ENCODE assay signal across 8 cellular contexts in the genomic region with DNA sequence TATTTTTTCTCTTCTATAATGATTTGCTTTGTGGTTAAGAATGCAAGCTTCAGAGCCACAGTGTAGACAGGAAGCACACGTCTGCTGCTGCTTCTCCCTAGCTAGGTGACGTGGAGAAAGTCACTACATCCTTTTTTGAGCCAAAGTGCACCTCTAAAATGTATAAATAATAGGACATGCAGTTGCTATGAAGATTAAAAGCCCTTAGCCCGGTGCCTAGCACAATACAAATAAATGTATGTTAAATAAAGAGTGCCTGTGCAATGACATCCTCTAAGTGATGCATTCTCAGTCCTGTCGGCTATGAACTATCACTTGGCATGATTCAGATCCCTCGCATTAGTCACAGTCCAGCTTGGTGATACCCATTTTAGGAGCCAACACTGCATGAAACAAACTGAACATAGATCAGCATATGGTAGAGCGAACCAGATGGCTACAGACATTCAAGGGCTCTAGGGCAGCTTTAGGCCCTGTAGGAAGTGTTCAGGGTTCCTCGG. TPM values are rescaled to one million over a fixed set of nuclear protein-coding genes. Genes with fewer than 3 reads are reported as not detected.
A peak's percentile ranks its signal among the peaks of the same experiment; 100 is the strongest.
DNase-seq lines count a peak whose midpoint lies in the region; TF ChIP-seq lines count a peak whose summit lies in the region.

No MANE protein-coding gene starts in this region.

- H3K4me1 Mint-ChIP-seq in activated T-helper 1 cell treated with anti-CD3 and anti-CD28 coated beads, Interleukin-12 subunit alpha, Interleukin-12 subunit beta, Interleukin-2, Interleukin-4 antibody, amounts not matched to agents 30 ng/mL and 10 ng/mL and 1 ng/mL, durations not matched to agents 14 hours and 24 hours and 36 hours (ENCODE audit: low read depth), result peaks cover 27% of the 10 kb centered on the region

- no peaks in the 10 kb centered on the region for H3K27me3 Mint-ChIP-seq in activated T-helper 1 cell treated with anti-CD3 and anti-CD28 coated beads, Interleukin-12 subunit alpha, Interleukin-12 subunit beta, Interleukin-2, Interleukin-4 antibody, amounts not matched to agents 30 ng/mL and 10 ng/mL and 1 ng/mL, durations not matched to agents 14 hours and 24 hours and 36 hours (ENCODE audit: insufficient read depth)

- H3K36me3 Mint-ChIP-seq in activated T-helper 1 cell treated with anti-CD3 and anti-CD28 coated beads, Interleukin-12 subunit alpha, Interleukin-12 subunit beta, Interleukin-2, Interleukin-4 antibody, amounts not matched to agents 30 ng/mL and 10 ng/mL and 1 ng/mL, durations not matched to agents 14 hours and 24 hours and 36 hours (ENCODE audit: low read depth), result no peaks in the 10 kb centered on the region

- H3K9me3 ChIP-seq in mesodermal cell (ENCODE audit: control insufficient read depth, low read length) (no peaks in the 10 kb centered on the region), left ventricle myocardium inferior (replicated peaks) (no peaks in the 10 kb centered on the region)

- H3K27ac ChIP-seq in mesodermal cell (ENCODE audit: low read depth, low read length, severe bottlenecking) (peak overlapping the region; percentile 51), left ventricle myocardium inferior (replicated peaks) (no peak overlapping the region)

- WGBS in mesodermal cell (ENCODE audit: insufficient coverage in 2 of 2), 2 experiments, result 86 to 93% methylated on average over 4 to 5 of the region's 7 CpGs

- H3K27me3 ChIP-seq in left ventricle myocardium inferior (ENCODE audit: low read depth), result no peaks in the 10 kb centered on the region

- no peak overlapping the region for H3K4me3 ChIP-seq in mesodermal cell (ENCODE audit: extremely low read depth, insufficient read depth, low read length, poor library complexity, severe bottlenecking)
- no peak overlapping the region for H3K4me3 ChIP-seq in left ventricle myocardium inferior

- peak overlapping the region; percentile 56 for H3K27ac Mint-ChIP-seq in activated T-helper 1 cell treated with anti-CD3 and anti-CD28 coated beads, Interleukin-12 subunit alpha, Interleukin-12 subunit beta, Interleukin-2, Interleukin-4 antibody, amounts not matched to agents 30 ng/mL and 10 ng/mL and 1 ng/mL, durations not matched to agents 14 hours and 24 hours and 36 hours

- H3K4me1 ChIP-seq in mesodermal cell (ENCODE audit: control insufficient read depth, insufficient read depth, low read length, poor library complexity, severe bottlenecking) (peaks cover 31% of the 10 kb centered on the region), left ventricle myocardium inferior (peaks cover 6% of the 10 kb centered on the region)

- intact Hi-C loops in activated T-helper 1 cell treated with anti-CD3 and anti-CD28 coated beads, Interleukin-12 subunit alpha, Interleukin-12 subunit beta, Interleukin-2, Interleukin-4 antibody, amounts not matched to agents 30 ng/mL and 10 ng/mL and 1 ng/mL, durations not matched to agents 14 hours and 24 hours and 36 hours (cut with micrococcal nuclease), result loop anchor here (1.0 to 10.0 kb wide), 3 partner anchors 10 to 1449 kb away; a partner anchor contains a TSS
- intact Hi-C loops in left ventricle myocardium inferior (cut with micrococcal nuclease), result no loop called here

- H3K4me3 Mint-ChIP-seq in activated T-helper 1 cell treated with anti-CD3 and anti-CD28 coated beads, Interleukin-12 subunit alpha, Interleukin-12 subunit beta, Interleukin-2, Interleukin-4 antibody, amounts not matched to agents 30 ng/mL and 10 ng/mL and 1 ng/mL, durations not matched to agents 14 hours and 24 hours and 36 hours, result peak overlapping the region; percentile 6

- no peaks in the 10 kb centered on the region for H3K9me3 Mint-ChIP-seq in activated T-helper 1 cell treated with anti-CD3 and anti-CD28 coated beads, Interleukin-12 subunit alpha, Interleukin-12 subunit beta, Interleukin-2, Interleukin-4 antibody, amounts not matched to agents 30 ng/mL and 10 ng/mL and 1 ng/mL, durations not matched to agents 14 hours and 24 hours and 36 hours

- no peak for TF ChIP-seq CTCF in left ventricle myocardium inferior (IDR thresholded peaks at IDR 0.05; ENCODE audit: borderline replicate concordance)

- H3K36me3 ChIP-seq in mesodermal cell (ENCODE audit: control insufficient read depth, insufficient read depth, low read length), result no peaks in the 10 kb centered on the region
- no peaks in the 10 kb centered on the region for H3K36me3 ChIP-seq in left ventricle myocardium inferior

- DNase-seq in activated gamma-delta T cell treated with Interleukin-2 at 50 U/mL for 16 hours, result peak; percentile 33
- no peak for DNase-seq in activated gamma-delta T cell (lab: John Stamatoyannopoulos, UW)
- DNase-seq in HPDE6-E6E7 (ENCODE audit: extremely low spot score), result peak; percentile 3
- peak; percentile 8 for DNase-seq in activated T-helper 1 cell treated with anti-CD3 and anti-CD28 coated beads, Interleukin-12 subunit alpha, Interleukin-12 subunit beta, Interleukin-2, Interleukin-4 antibody, amounts not matched to agents 30 ng/mL and 10 ng/mL and 1 ng/mL, durations not matched to agents 14 hours and 24 hours and 36 hours (ENCODE audit: low spot score)
- no peak for DNase-seq in NCI-H2107 (lab: John Stamatoyannopoulos, UW)
- no peak for DNase-seq in cortex of kidney (lab: John Stamatoyannopoulos, UW)
- DNase-seq in left ventricle myocardium inferior, result no peak

RNA-seq across cellular contexts. Expression of a gene that starts 4.8 kb away (rescaled TPM):
- 3.3 and 4.2 TPM in 2 replicates for total RNA-seq in activated T-helper 1 cell treated with anti-CD3 and anti-CD28 coated beads, Interleukin-12 subunit alpha, Interleukin-12 subunit beta, Interleukin-2, Interleukin-4 antibody, amounts not matched to agents 30 ng/mL and 10 ng/mL and 1 ng/mL, durations not matched to agents 14 hours and 24 hours and 36 hours
- 7.9 TPM for polyA plus RNA-seq in mesodermal cell (2013, experiment 1 of 2)
- polyA plus RNA-seq in mesodermal cell (2013, experiment 2 of 2), result 6.1 TPM
- 4.0 TPM for total RNA-seq in left ventricle myocardium inferior

RNA-seq across cellular contexts. Expression of a gene that starts 21.8 kb away (rescaled TPM):
- total RNA-seq in activated T-helper 1 cell treated with anti-CD3 and anti-CD28 coated beads, Interleukin-12 subunit alpha, Interleukin-12 subunit beta, Interleukin-2, Interleukin-4 antibody, amounts not matched to agents 30 ng/mL and 10 ng/mL and 1 ng/mL, durations not matched to agents 14 hours and 24 hours and 36 hours, result 192 and 193 TPM in 2 replicates
- polyA plus RNA-seq in mesodermal cell (2013, experiment 1 of 2), result 9,893 TPM
- 9,295 TPM for polyA plus RNA-seq in mesodermal cell (2013, experiment 2 of 2)
- total RNA-seq in left ventricle myocardium inferior, result 375 TPM

Comparison
In these comparisons a context has a peak if more than half of its experiments do, and no peak if none do; other contexts are left out.
1. DNase-seq: peak in activated gamma-delta T cell treated with Interleukin-2 at 50 U/mL for 16 hours (single experiment), HPDE6-E6E7 (single experiment) and activated T-helper 1 cell treated with anti-CD3 and anti-CD28 coated beads, Interleukin-12 subunit alpha, Interleukin-12 subunit beta, Interleukin-2, Interleukin-4 antibody, amounts not matched to agents 30 ng/mL and 10 ng/mL and 1 ng/mL, durations not matched to agents 14 hours and 24 hours and 36 hours (single experiment); none in activated gamma-delta T cell (single experiment), NCI-H2107 (single experiment), cortex of kidney (single experiment) and left ventricle myocardium inferior (single experiment).